Comparison of ENCODE assay signal across 8 cellular contexts in genomic region chr3:36868614-36869436, GRCh38.
DNase-seq lines count a peak whose midpoint lies in the region; ATAC-seq, FAIRE-seq and TF ChIP-seq lines count a peak whose summit lies in the region.

No MANE protein-coding gene starts in this region.

- peak; percentile 37 for DNase-seq in CMK (ENCODE audit: low read depth)
- peak; percentile 23 for DNase-seq in GM19240 (ENCODE audit: insufficient read length, low spot score)
- peak; percentile 38 for DNase-seq in NCI-H69 (lab: John Stamatoyannopoulos, UW)
- DNase-seq in activated CD8-positive, alpha-beta T cell treated with anti-CD3 and anti-CD28 coated beads for 36 hours = peak; percentile 63
- DNase-seq in endothelial cell of umbilical vein (ENCODE audit: low read depth, low spot score) = peak; percentile 67
- DNase-seq in mucosa of gallbladder (ENCODE audit: low spot score) = peak; percentile 60
- peak; percentile 35 for DNase-seq in stomach

- no peaks in the 10 kb centered on the region for H3K9me3 Mint-ChIP-seq in activated CD8-positive, alpha-beta T cell treated with anti-CD3 and anti-CD28 coated beads for 36 hours

- TF ChIP-seq POLR2A in endothelial cell of umbilical vein (IDR thresholded peaks at IDR 0.05; ENCODE audit: low read depth, low read length) (no peak), stomach (IDR thresholded peaks at IDR 0.05) (no peak)

- H4K20me1 ChIP-seq in endothelial cell of umbilical vein (replicated peaks; ENCODE audit: control insufficient read depth, extremely low read depth, insufficient read depth, low read length) = no peaks in the 10 kb centered on the region

- 15 to 27% (median 17%) methylated on average over 2 of the region's 2 CpGs for WGBS in stomach, 5 donors

- peak; percentile 86 for FAIRE-seq in endothelial cell of umbilical vein (lab: Jason Lieb, UNC)

- POLR2A ChIA-PET in activated CD8-positive, alpha-beta T cell treated with anti-CD3 and anti-CD28 coated beads for 36 hours (lab: Charles Lee) = interaction anchor here (0.8 to 1.6 kb wide), 3 partner anchors 24 to 52 kb away, joined by 3 to 5 read pairs (median 3); no protein-coding TSS in a partner anchor
- POLR2A ChIA-PET in endothelial cell of umbilical vein (lab: Charles Lee) = no interaction called here

- no peak overlapping the region for H3K27ac Mint-ChIP-seq in activated CD8-positive, alpha-beta T cell treated with anti-CD3 and anti-CD28 coated beads for 36 hours

- peak; percentile 96 for ATAC-seq in HG03354 (IDR thresholded peaks at IDR 0.05; ENCODE audit: poor library complexity, severe bottlenecking, unreplicated experiment)
- peak; percentile 85 for ATAC-seq in activated CD8-positive, alpha-beta T cell treated with anti-CD3 and anti-CD28 coated beads for 36 hours

- no peaks in the 10 kb centered on the region for H3K27me3 ChIP-seq in endothelial cell of umbilical vein (ENCODE audit: control insufficient read depth in 2 of 2, insufficient read depth in 2 of 2, low read length in 2 of 2)
- no peaks in the 10 kb centered on the region for H3K27me3 ChIP-seq in stomach

- no peaks in the 10 kb centered on the region for H3K36me3 ChIP-seq in endothelial cell of umbilical vein (ENCODE audit: control insufficient read depth in 2 of 2, extremely low read depth in 1 of 2, insufficient read depth in 2 of 2, low read length in 2 of 2)
- peaks cover 0 to 30% (median 16%) of the 10 kb centered on the region in 4 donors for H3K36me3 ChIP-seq in stomach

- no peak for TF ChIP-seq EP300 in stomach (IDR thresholded peaks at IDR 0.05)

- H2AFZ ChIP-seq in endothelial cell of umbilical vein (ENCODE audit: low read depth, low read length) = no peak overlapping the region

- BruUV-seq in endothelial cell of umbilical vein (replicated peaks; lab: Mats Ljungman, UMichigan) = no TSS peak

- no peaks in the 10 kb centered on the region for H3K27me3 Mint-ChIP-seq in activated CD8-positive, alpha-beta T cell treated with anti-CD3 and anti-CD28 coated beads for 36 hours

- H3K4me2 ChIP-seq in endothelial cell of umbilical vein (ENCODE audit: insufficient read depth, low read length) = no peak overlapping the region

- no peaks in the 10 kb centered on the region for H3K36me3 Mint-ChIP-seq in activated CD8-positive, alpha-beta T cell treated with anti-CD3 and anti-CD28 coated beads for 36 hours (ENCODE audit: low read depth)

- dilution Hi-C loops in endothelial cell of umbilical vein (cut with MboI; ENCODE audit: extremely low pct_ligation_motif_present, low sequenced_read_pairs) = no loop called here

- H3K4me1 Mint-ChIP-seq in activated CD8-positive, alpha-beta T cell treated with anti-CD3 and anti-CD28 coated beads for 36 hours (ENCODE audit: low read depth) = peaks cover 13% of the 10 kb centered on the region

- intact Hi-C loops in activated CD8-positive, alpha-beta T cell treated with anti-CD3 and anti-CD28 coated beads for 36 hours (cut with micrococcal nuclease) = loop anchor here (1.0 to 2.0 kb wide), 2 partner anchors 90 to 140 kb away; no protein-coding TSS in a partner anchor
- intact Hi-C loops in endothelial cell of umbilical vein (cut with micrococcal nuclease) = loop anchor here (1.0 to 2.0 kb wide), 5 partner anchors 77 to 902 kb away; no protein-coding TSS in a partner anchor
- intact Hi-C loops in stomach (cut with DNase I; ENCODE audit: low total_unique reads) = loop anchor here (5.0 kb wide), 1 partner anchor 142 kb away; no protein-coding TSS in a partner anchor

- H3K9me3 ChIP-seq in endothelial cell of umbilical vein (replicated peaks; ENCODE audit: control insufficient read depth, insufficient read depth, low read length) = no peaks in the 10 kb centered on the region
- no peaks in the 10 kb centered on the region for H3K9me3 ChIP-seq in stomach

- CTCF ChIA-PET in activated CD8-positive, alpha-beta T cell treated with anti-CD3 and anti-CD28 coated beads for 36 hours (lab: Charles Lee) = interaction anchor here (0.7 to 6.0 kb wide), 39 partner anchors 8 to 445 kb away, joined by 3 to 52 read pairs (median 4); partner anchors contain the start of gene TRANK1
- CTCF ChIA-PET in endothelial cell of umbilical vein (lab: Charles Lee) = interaction anchor here (0.7 to 2.9 kb wide), 30 partner anchors 8 to 903 kb away, joined by 3 to 33 read pairs (median 6); no protein-coding TSS in a partner anchor

- H3K4me3 ChIP-seq in endothelial cell of umbilical vein (replicated peaks in 1 of 3; ENCODE audit: insufficient read depth in 1 of 3, low read depth in 1 of 3, low read length in 3 of 3) (no peak overlapping the region), stomach (no peak overlapping the region)

- TF ChIP-seq CTCF in activated CD8-positive, alpha-beta T cell treated with anti-CD3 and anti-CD28 coated beads for 36 hours (IDR thresholded peaks at IDR 0.05) = peak; percentile 81
- peak; percentile 71 to 75 for TF ChIP-seq CTCF in endothelial cell of umbilical vein (IDR thresholded peaks at IDR 0.05; ENCODE audit: extremely low read depth in 1 of 2, insufficient read depth in 1 of 2, low read depth in 1 of 2, low read length in 2 of 2)
- peak in 5 of 7 experiments; percentile 23 to 79 (median 71) for TF ChIP-seq CTCF in stomach (IDR thresholded peaks at IDR 0.05)

- H3K9me1 ChIP-seq in endothelial cell of umbilical vein (replicated peaks; ENCODE audit: control insufficient read depth, extremely low read depth, insufficient read depth, low read length) = no peaks in the 10 kb centered on the region

- no peaks in the 10 kb centered on the region for H3K79me2 ChIP-seq in endothelial cell of umbilical vein (ENCODE audit: control insufficient read depth, insufficient read depth, low read length)

- no peak overlapping the region for H3K9ac ChIP-seq in endothelial cell of umbilical vein (replicated peaks; ENCODE audit: extremely low read depth, insufficient read depth, low read length)

- H3K4me1 ChIP-seq in endothelial cell of umbilical vein (ENCODE audit: control insufficient read depth, extremely low read depth, insufficient read depth, low read length) (no peaks in the 10 kb centered on the region), stomach (no peaks in the 10 kb centered on the region)

- H3K27ac ChIP-seq in endothelial cell of umbilical vein (ENCODE audit: insufficient read depth, low read depth, low read length) (no peak overlapping the region), stomach (no peak overlapping the region)

- H3K4me3 Mint-ChIP-seq in activated CD8-positive, alpha-beta T cell treated with anti-CD3 and anti-CD28 coated beads for 36 hours = no peak overlapping the region

TF ChIP-seq in endothelial cell of umbilical vein, 7 proteins besides CTCF, POLR2A, EP300 and RAD21:
- TF ChIP-seq GATA2 (IDR thresholded peaks at IDR 0.05; ENCODE audit: insufficient read depth, insufficient read length, low read depth, low read length) (no peak), MYC (IDR thresholded peaks at IDR 0.05; ENCODE audit: low read depth, low read length) (no peak), POLR2AphosphoS5 (IDR thresholded peaks at IDR 0.05; ENCODE audit: insufficient read depth, low read depth, low read length) (no peak), FOS (IDR thresholded peaks at IDR 0.05; ENCODE audit: borderline replicate concordance, insufficient read depth, low read length) (no peak), JUN (IDR thresholded peaks at IDR 0.05; ENCODE audit: borderline replicate concordance, insufficient read depth, insufficient read length, low read depth) (no peak), EZH2 (IDR thresholded peaks at IDR 0.05; ENCODE audit: borderline replicate concordance, low read depth, low read length, severe bottlenecking) (no peak), MAX (IDR thresholded peaks at IDR 0.05; ENCODE audit: insufficient read depth, insufficient read length) (no peak)
